Comparison of ENCODE assay signal across 24 cellular contexts in the genomic region with DNA sequence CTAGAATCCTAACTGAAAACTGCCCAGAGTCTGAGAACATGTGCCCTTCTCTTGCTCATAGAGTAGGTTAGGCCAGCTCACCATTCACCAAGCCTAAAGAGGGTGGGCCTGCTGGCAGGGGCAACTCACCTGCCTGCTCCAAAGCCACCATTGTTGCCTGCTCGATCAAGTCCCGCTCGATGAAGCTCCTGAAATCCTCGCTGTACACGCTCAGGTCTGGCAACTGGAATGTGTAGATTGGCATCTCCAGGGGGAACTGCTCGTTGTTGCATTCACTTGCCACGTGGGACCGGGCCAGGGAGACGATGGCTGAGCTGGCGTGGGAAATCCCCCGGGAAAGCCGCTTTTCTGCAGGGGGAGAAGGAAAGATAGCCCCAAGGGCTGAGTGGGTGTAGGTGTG.
"Had no signal": no experiment of that assay in that cellular context is flagged by ENCODE, and none has a peak within 500 bp of the region (broad histone marks: within the 10 kb centered on the region; RNA-seq: fewer than 3 reads in every experiment).

No MANE protein-coding gene starts in this region.

- H3K4me3 Mint-ChIP-seq: immature natural killer cell; memory B cell; mesothelial cell of epicardium; naive B cell; naive thymus-derived CD4-positive, alpha-beta T cell had no signal

- H3K36me3 Mint-ChIP-seq: immature natural killer cell; memory B cell; mesothelial cell of epicardium; naive B cell; naive thymus-derived CD4-positive, alpha-beta T cell had no signal

- H3K27ac Mint-ChIP-seq: immature natural killer cell; memory B cell; mesothelial cell of epicardium; naive B cell; naive thymus-derived CD4-positive, alpha-beta T cell had no signal

- ATAC-seq: left cardiac atrium; left colon; left lobe of liver; left lung; left ventricle myocardium superior; lower lobe of right lung; mucosa of descending colon; naive thymus-derived CD4-positive, alpha-beta T cell had no signal

- H3K27ac ChIP-seq: hepatocyte, left lung, left ventricle myocardium inferior, lower lobe of right lung had no signal

- H3K9me3 ChIP-seq: left lung, left ventricle myocardium inferior, lower lobe of right lung, mucosa of descending colon had no signal

- H3K9me3 Mint-ChIP-seq: immature natural killer cell, memory B cell, mesothelial cell of epicardium, naive B cell had no signal

- H3K4me3 ChIP-seq: hepatocyte, left lung, left ventricle myocardium inferior, lower lobe of right lung, lung, mucosa of descending colon had no signal

- H3K27me3 ChIP-seq: hepatocyte, left lung had no signal

- DNase-seq: hippocampal formation; hypothalamus; immature natural killer cell; islet precursor cell; kidney; kidney glomerular epithelial cell; left cardiac atrium; left colon; left lung; left ventricle myocardium inferior; left ventricle myocardium superior; lower lobe of right lung; mammary epithelial cell; mesenchymal stem cell; mesendoderm; midbrain; mucosa of descending colon; naive B cell; naive thymus-derived CD4-positive, alpha-beta T cell had no signal

- H3K36me3 ChIP-seq: left lung, left ventricle myocardium inferior, lower lobe of right lung had no signal

- H3K4me1 ChIP-seq: left lung had no signal

- H3K4me1 Mint-ChIP-seq: memory B cell; mesothelial cell of epicardium; naive B cell; naive thymus-derived CD4-positive, alpha-beta T cell had no signal
